ENCODE assay signal across 22 cellular contexts in genomic region chr1:242623118-242623517, GRCh38.
"Had no signal": no experiment of that assay in that cellular context is flagged by ENCODE, and none has a peak within 500 bp of the region (broad histone marks: within the 10 kb centered on the region; RNA-seq: fewer than 3 reads in every experiment).

No MANE protein-coding gene starts in this region.

- ATAC-seq: HepG2, Panc1, PC-3, SK-N-SH treated with all-trans-retinoic acid at 6 μM for 48 hours, T-cell had no signal

- DNase-seq: IMR-90, Karpas-422, KG1, MM.1S, NCI-H1092 treated with DMSO at 0.1 percent for 48 hours, NCI-H1417, NCI-H1694, NCI-H187 treated with DMSO at 0.1 percent for 48 hours, NCI-H2029 treated with DMSO at 0.1 percent for 48 hours, NCI-H2107, NCI-H2227 treated with DMSO at 0.1 percent for 48 hours, NCI-H524, NCI-H526 treated with DMSO at 0.1 percent for 48 hours, NCI-H774, PC-3, SHP77, SW 1271, T-cell had no signal

- H3K27me3 Mint-ChIP-seq: T-cell had no signal

- H3K27ac ChIP-seq: RWPE1 had no signal

- H3K4me1 Mint-ChIP-seq: T-cell had no signal

- H3K4me3 Mint-ChIP-seq: T-cell had no signal

- FAIRE-seq: HepG2 had no signal

- H3K27ac Mint-ChIP-seq: T-cell had no signal

- H3K36me3 Mint-ChIP-seq: T-cell had no signal
